ENCODE assay signal across 11 cellular contexts in the genomic region with DNA sequence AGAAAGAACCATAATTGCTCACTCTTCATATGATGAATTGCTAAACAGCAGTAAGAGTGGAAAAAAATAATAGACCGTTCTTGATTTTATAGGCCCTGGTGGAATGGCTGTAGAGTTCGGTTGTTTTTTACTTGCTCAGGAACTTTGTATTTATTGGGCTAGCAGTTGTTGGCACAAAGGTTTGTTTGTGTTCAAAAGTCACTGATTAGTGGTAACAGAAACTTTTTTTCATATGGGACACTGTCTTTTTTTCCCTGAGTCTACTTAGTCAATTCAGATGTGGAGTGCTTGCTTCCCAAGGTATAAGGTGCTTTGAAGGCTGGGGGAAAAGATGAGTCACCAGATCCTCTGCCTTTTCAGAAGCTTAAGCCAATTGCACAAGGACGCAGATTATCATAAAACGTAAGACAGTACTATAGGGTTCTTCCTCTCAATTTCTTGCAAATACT. TPM values are rescaled to one million over a fixed set of nuclear protein-coding genes. Genes with fewer than 3 reads are reported as not detected.
DNase-seq lines count a peak whose midpoint lies in the region; ATAC-seq, FAIRE-seq and TF ChIP-seq lines count a peak whose summit lies in the region.
"Had no signal": no experiment of that assay in that cellular context is flagged by ENCODE, and none has a peak within 500 bp of the region (broad histone marks: within the 10 kb centered on the region; RNA-seq: fewer than 3 reads in every experiment).

No MANE protein-coding gene starts in this region.

- H3K36me3 ChIP-seq in keratinocyte (ENCODE audit: control insufficient read depth in 2 of 2, extremely low read depth in 1 of 2, insufficient read depth in 2 of 2, low read length in 2 of 2) (no peaks in the 10 kb centered on the region), BE2C (no peaks in the 10 kb centered on the region)
- H3K36me3 ChIP-seq in CD4-positive, alpha-beta memory T cell (ENCODE audit: insufficient read depth, low read length), result no peaks in the 10 kb centered on the region
- H3K36me3 ChIP-seq: SJSA1, tibial artery had no signal

- H3K4me3 Mint-ChIP-seq in stimulated activated naive CD8-positive, alpha-beta T cell treated with anti-CD3 and anti-CD28 coated beads, Interleukin-15, amount 100 ng/mL, for 72 hours, result no peak overlapping the region
- no peak overlapping the region for H3K4me3 Mint-ChIP-seq in CD4-positive, alpha-beta memory T cell
- H3K4me3 Mint-ChIP-seq: neural crest cell had no signal

- peak; percentile 49 for ATAC-seq in stimulated activated naive CD8-positive, alpha-beta T cell treated with anti-CD3 and anti-CD28 coated beads, Interleukin-15, Interleukin-2, amounts not matched to agents 100 U/mL and 50 U/mL, for 24 hours
- ATAC-seq in stimulated activated naive CD8-positive, alpha-beta T cell treated with anti-CD3 and anti-CD28 coated beads, Interleukin-15, amount 100 ng/mL, for 72 hours, result no peak
- ATAC-seq in HG03025 (IDR thresholded peaks at IDR 0.05; ENCODE audit: low FRiP score, unreplicated experiment), result no peak

- H3K9me1 ChIP-seq in keratinocyte (ENCODE audit: control insufficient read depth, extremely low read depth, insufficient read depth, low read length), result no peaks in the 10 kb centered on the region

- peaks cover 0 to 5% of the 10 kb centered on the region in 2 donors for H3K9me3 Mint-ChIP-seq in stimulated activated naive CD8-positive, alpha-beta T cell treated with anti-CD3 and anti-CD28 coated beads, Interleukin-15, amount 100 ng/mL, for 72 hours
- no peaks in the 10 kb centered on the region for H3K9me3 Mint-ChIP-seq in CD4-positive, alpha-beta memory T cell

- H3K27me3 ChIP-seq in keratinocyte (ENCODE audit: control insufficient read depth, extremely low read depth, insufficient read depth, low read length) (no peaks in the 10 kb centered on the region), BE2C (no peaks in the 10 kb centered on the region)
- H3K27me3 ChIP-seq in CD4-positive, alpha-beta memory T cell (ENCODE audit: insufficient read depth, low read length), result no peaks in the 10 kb centered on the region
- H3K27me3 ChIP-seq: SJSA1, tibial artery had no signal

- H3K36me3 Mint-ChIP-seq in CD4-positive, alpha-beta memory T cell, result no peaks in the 10 kb centered on the region

- no peak overlapping the region for H3K27ac Mint-ChIP-seq in stimulated activated naive CD8-positive, alpha-beta T cell treated with anti-CD3 and anti-CD28 coated beads, Interleukin-15, amount 100 ng/mL, for 72 hours
- H3K27ac Mint-ChIP-seq in CD4-positive, alpha-beta memory T cell, result no peak overlapping the region

- TF ChIP-seq CTCF in VCaP (conservative IDR thresholded peaks at IDR 0.05) (no peak), keratinocyte (optimal IDR thresholded peaks at IDR 0.05 in 1 of 3, IDR thresholded peaks at IDR 0.05 in 1 of 3, conservative IDR thresholded peaks at IDR 0.05 in 1 of 3; ENCODE audit: extremely low read depth in 1 of 3, insufficient read depth in 2 of 3, low read length in 3 of 3) (no peak), BE2C (IDR thresholded peaks at IDR 0.05; ENCODE audit: low read depth, low read length) (no peak)

- POLR2A ChIA-PET in CD4-positive, alpha-beta memory T cell (lab: Charles Lee; ENCODE audit: partially characterized antibody), result no interaction called here

- H4K20me1 ChIP-seq in keratinocyte (ENCODE audit: control insufficient read depth, extremely low read depth, insufficient read depth, low read length), result no peaks in the 10 kb centered on the region

- H3K4me1 ChIP-seq in keratinocyte (ENCODE audit: control insufficient read depth, extremely low read depth, insufficient read depth, low read length) (peaks cover 10% of the 10 kb centered on the region), BE2C (no peaks in the 10 kb centered on the region)
- H3K4me1 ChIP-seq in CD4-positive, alpha-beta memory T cell (ENCODE audit: insufficient read depth, low read length), result no peaks in the 10 kb centered on the region

- peak overlapping the region; percentile 61 for H3K4me2 ChIP-seq in keratinocyte (ENCODE audit: control insufficient read depth, extremely low read depth, insufficient read depth, low read depth, low read length)

- FAIRE-seq in keratinocyte (lab: Jason Lieb, UNC), result peak; percentile 92

- H3K27ac ChIP-seq in VCaP (peak overlapping the region; percentile 83), keratinocyte (ENCODE audit: control insufficient read depth, insufficient read depth, low read length) (peak overlapping the region; percentile 42)
- H3K27ac ChIP-seq in CD4-positive, alpha-beta memory T cell (ENCODE audit: low read depth, low read length), result no peak overlapping the region
- H3K27ac ChIP-seq: SJSA1, tibial artery had no signal

- peak overlapping the region; percentile 51 for H2AFZ ChIP-seq in keratinocyte (ENCODE audit: control insufficient read depth, low read length)

- DNase-seq in stimulated activated naive CD8-positive, alpha-beta T cell treated with anti-CD3 and anti-CD28 coated beads, Interleukin-15, Interleukin-2, amounts not matched to agents 100 U/mL and 50 U/mL, for 24 hours, result no peak
- DNase-seq in stimulated activated naive CD8-positive, alpha-beta T cell treated with anti-CD3 and anti-CD28 coated beads, Interleukin-15, amount 100 ng/mL, for 72 hours, result no peak
- DNase-seq in keratinocyte (ENCODE audit: low read depth, low spot score), result no peak
- DNase-seq in CD4-positive, alpha-beta memory T cell, result no peak
- DNase-seq in BE2C, result no peak
- DNase-seq in NCI-H128 (lab: John Stamatoyannopoulos, UW; ENCODE audit: unreplicated experiment), result no peak
- DNase-seq: tibial artery had no signal

- peaks cover 19% of the 10 kb centered on the region for H3K4me1 Mint-ChIP-seq in stimulated activated naive CD8-positive, alpha-beta T cell treated with anti-CD3 and anti-CD28 coated beads, Interleukin-15, amount 100 ng/mL, for 72 hours
- peaks cover 0 to 13% (median 7%) of the 10 kb centered on the region in 4 donors for H3K4me1 Mint-ChIP-seq in CD4-positive, alpha-beta memory T cell

- H3K4me3 ChIP-seq in keratinocyte (ENCODE audit: control insufficient read depth in 2 of 3, extremely low read depth in 1 of 3, insufficient read depth in 2 of 3, low read depth in 1 of 3, low read length in 3 of 3) (peak overlapping the region in 1 of 3 experiments; percentile 15), BE2C (ENCODE audit: low read depth, low read length) (no peak overlapping the region)
- no peak overlapping the region for H3K4me3 ChIP-seq in CD4-positive, alpha-beta memory T cell (ENCODE audit: low read length in 2 of 2)
- H3K4me3 ChIP-seq: SJSA1, tibial artery had no signal

- H3K79me2 ChIP-seq in keratinocyte (ENCODE audit: control insufficient read depth, insufficient read depth, low read length), result peaks cover 27% of the 10 kb centered on the region

- H3K9ac ChIP-seq in keratinocyte (ENCODE audit: control insufficient read depth, extremely low read depth, insufficient read depth, low read length), result no peak overlapping the region

- intact Hi-C loops in CD4-positive, alpha-beta memory T cell (cut with micrococcal nuclease), result no loop called here

- no peaks in the 10 kb centered on the region for H3K27me3 Mint-ChIP-seq in stimulated activated naive CD8-positive, alpha-beta T cell treated with anti-CD3 and anti-CD28 coated beads, Interleukin-15, amount 100 ng/mL, for 72 hours
- no peaks in the 10 kb centered on the region for H3K27me3 Mint-ChIP-seq in CD4-positive, alpha-beta memory T cell

- H3K9me3 ChIP-seq in keratinocyte (ENCODE audit: control insufficient read depth, low read depth, low read length), result no peaks in the 10 kb centered on the region
- no peaks in the 10 kb centered on the region for H3K9me3 ChIP-seq in CD4-positive, alpha-beta memory T cell (ENCODE audit: control insufficient read depth in 1 of 2, low read length in 2 of 2)
- H3K9me3 ChIP-seq in BE2C, result no peaks in the 10 kb centered on the region
- H3K9me3 ChIP-seq: SJSA1, tibial artery had no signal

- dilution Hi-C loops in keratinocyte (cut with MboI; ENCODE audit: extremely low pct_ligation_motif_present, low sequenced_read_pairs), result no loop called here

- CTCF ChIA-PET in CD4-positive, alpha-beta memory T cell (lab: Charles Lee; ENCODE audit: partially characterized antibody), result no interaction called here

RNA-seq across cellular contexts. Expression of gene PHLPP1, which starts 25.8 kb away (rescaled TPM):
- 5.8 to 10.0 TPM (median 8.4 TPM) in 3 replicates for polyA plus RNA-seq in keratinocyte
- 2.9 TPM for polyA plus RNA-seq in keratinocyte (2011; ENCODE audit: low read depth)
- polyA plus RNA-seq in keratinocyte (2011; cell fraction: cytosol; rRNA removed), result 5.0 and 6.7 TPM in 2 replicates
- polyA plus RNA-seq in keratinocyte (2011; cell fraction: nucleus; rRNA removed), result 12.7 and 13.5 TPM in 2 replicates
- 5.5 and 7.3 TPM in 2 replicates for polyA plus RNA-seq in keratinocyte (2012; ENCODE audit: low replicate concordance)
- polyA minus RNA-seq in keratinocyte, result 12.4 to 21.3 TPM (median 15.6 TPM) in 3 replicates
- polyA minus RNA-seq in keratinocyte (2011; cell fraction: cytosol; rRNA and poly(A)+ RNA removed), result 7.3 TPM
- 13.6 and 34.7 TPM in 2 replicates for polyA minus RNA-seq in keratinocyte (2011; cell fraction: nucleus; rRNA and poly(A)+ RNA removed)
- total RNA-seq in CD4-positive, alpha-beta memory T cell, result 1 to 10 TPM; 6.3 to 7.8 TPM
- under 1 TPM in 1 of 2 donors, not detected in 1; 0.36 TPM for polyA plus RNA-seq in CD4-positive, alpha-beta memory T cell
- not detected for polyA plus RNA-seq in BE2C (2012; ENCODE audit: insufficient read depth, insufficient read length, low read depth)
